ENCODE assay signal across 11 cellular contexts in genomic region chr11:67312187-67313021, GRCh38. TPM values are rescaled to one million over a fixed set of nuclear protein-coding genes. Genes with fewer than 3 reads are reported as not detected.
DNase-seq lines count a peak whose midpoint lies in the region; ATAC-seq and TF ChIP-seq lines count a peak whose summit lies in the region.
"Had no signal": no experiment of that assay in that cellular context is flagged by ENCODE, and none has a peak within 500 bp of the region (broad histone marks: within the 10 kb centered on the region; RNA-seq: fewer than 3 reads in every experiment).

No MANE protein-coding gene starts in this region.

- peak overlapping the region; percentile 51 for H3K4me2 ChIP-seq in HCT116 (ENCODE audit: low read length)
- H3K4me2 ChIP-seq in MM.1S (ENCODE audit: low read depth, low read length): no peak overlapping the region

- peaks cover 0 to 6% of the 10 kb centered on the region in 2 experiments; a peak in 3 of 4 replicates for H3K36me3 ChIP-seq in HCT116 (ENCODE audit: control insufficient read depth in 1 of 2, insufficient read depth in 2 of 2, low read length in 2 of 2)
- H3K36me3 ChIP-seq in breast epithelium: no peaks in the 10 kb centered on the region
- H3K36me3 ChIP-seq in MM.1S (replicated peaks; ENCODE audit: insufficient read depth, low read length): no peaks in the 10 kb centered on the region

- peaks cover 6% of the 10 kb centered on the region for H3F3A ChIP-seq in MM.1S (ENCODE audit: insufficient read depth, low read length)

- H3K9me3 ChIP-seq in HCT116 (ENCODE audit: control insufficient read depth in 1 of 2, insufficient read depth in 1 of 2, low read depth in 1 of 2, low read length in 2 of 2) (no peaks in the 10 kb centered on the region), breast epithelium (no peaks in the 10 kb centered on the region), MM.1S (replicated peaks; ENCODE audit: insufficient read depth, low read length) (no peaks in the 10 kb centered on the region)

- H3K9ac ChIP-seq in HCT116 (ENCODE audit: low read length) (peak overlapping the region; percentile 13; the same call in 1 of the 2 replicates), MM.1S (ENCODE audit: low read length) (no peak overlapping the region)

- ATAC-seq in HCT116: no peak

- TF ChIP-seq CTCF in HCT116 (IDR thresholded peaks at IDR 0.05 in 2 of 3, conservative IDR thresholded peaks at IDR 0.05 in 1 of 3; ENCODE audit: borderline replicate concordance in 1 of 3, insufficient read depth in 1 of 3, low read depth in 2 of 3, low read length in 2 of 3): no peak
- no peak for TF ChIP-seq CTCF in breast epithelium (IDR thresholded peaks at IDR 0.05)
- TF ChIP-seq CTCF in MM.1S (IDR thresholded peaks at IDR 0.05; ENCODE audit: low read length): no peak

- no peaks in the 10 kb centered on the region for H3K9me2 ChIP-seq in HCT116 (ENCODE audit: insufficient read depth)
- H3K9me2 ChIP-seq in MM.1S (replicated peaks; ENCODE audit: insufficient read depth, low read length): no peaks in the 10 kb centered on the region

- RAD21 ChIA-PET in HCT116 (lab: Charles Lee; ENCODE audit: low non-redundant PET in 1 of 2, low total read pairs in 2 of 2, uncharacterized antibody in 2 of 2, unreplicated experiment in 2 of 2): no interaction called here

- no peaks in the 10 kb centered on the region for H3K79me2 ChIP-seq in HCT116 (ENCODE audit: insufficient read depth, low read length)
- no peaks in the 10 kb centered on the region for H3K79me2 ChIP-seq in MM.1S (ENCODE audit: low read length)

- no peak for DNase-seq in HCT116 (ENCODE audit: low read depth, low spot score)
- DNase-seq in T-helper 9 cell: peak; percentile 40
- peak; percentile 82 to 88 for DNase-seq in breast epithelium (ENCODE audit: low spot score in 2 of 2)
- DNase-seq in posterior vena cava (ENCODE audit: low spot score): peak; percentile 81
- no peak for DNase-seq in MM.1S
- DNase-seq in nucleus accumbens (lab: John Stamatoyannopoulos, UW): no peak
- no peak for DNase-seq in activated gamma-delta T cell (lab: John Stamatoyannopoulos, UW)
- no peak for DNase-seq in KG1 (lab: John Stamatoyannopoulos, UW)
- DNase-seq: GDM1, H9, NCI-H1417 had no signal

- no peak for TF ChIP-seq RAD21 in HCT116 (IDR thresholded peaks at IDR 0.05; ENCODE audit: low read depth)

- intact Hi-C loops in HCT116 (cut with micrococcal nuclease): no loop called here
- intact Hi-C loops in breast epithelium (cut with DNase I; ENCODE audit: low total_unique reads): loop anchor here (10.0 kb wide), 1 partner anchor 1148 kb away; no protein-coding TSS in a partner anchor
- intact Hi-C loops in posterior vena cava (cut with DNase I): no loop called here

- CTCF ChIA-PET in HCT116 (lab: Charles Lee): no interaction called here

- H3K4me3 ChIP-seq in HCT116 (replicated peaks in 1 of 2; ENCODE audit: low read depth in 1 of 2, low read length in 2 of 2): no peak overlapping the region
- peak overlapping the region in 1 of 3 donors; percentile 33 for H3K4me3 ChIP-seq in breast epithelium
- H3K4me3 ChIP-seq in MM.1S (ENCODE audit: low read length): no peak overlapping the region

- peak overlapping the region; percentile 16 for H3K27ac ChIP-seq in HCT116 (ENCODE audit: low read depth, low read length)
- peak overlapping the region; percentile 89 to 91 for H3K27ac ChIP-seq in breast epithelium
- H3K27ac ChIP-seq in MM.1S (ENCODE audit: low read length): no peak overlapping the region

- H4K20me1 ChIP-seq in HCT116 (ENCODE audit: insufficient read depth) (no peaks in the 10 kb centered on the region), MM.1S (ENCODE audit: insufficient read depth, low read length) (no peaks in the 10 kb centered on the region)

- TF ChIP-seq POLR2A in HCT116 (IDR thresholded peaks at IDR 0.05; ENCODE audit: borderline replicate concordance, extremely low read depth, insufficient read depth, insufficient read length): no peak
- no peak for TF ChIP-seq POLR2A in breast epithelium (IDR thresholded peaks at IDR 0.05)

- H2AFZ ChIP-seq in HCT116 (ENCODE audit: low read depth, low read length, poor library complexity, severe bottlenecking) (no peak overlapping the region), MM.1S (ENCODE audit: low read length) (no peak overlapping the region)

- H3K4me1 ChIP-seq in HCT116 (ENCODE audit: control insufficient read depth in 1 of 2, insufficient read depth in 2 of 2, low read length in 2 of 2) (peaks cover 10 to 29% of the 10 kb centered on the region in 2 experiments; a peak in 3 of 4 replicates), breast epithelium (peaks cover 6 to 13% of the 10 kb centered on the region in 2 donors), MM.1S (ENCODE audit: low read length) (no peaks in the 10 kb centered on the region)

- H3K27me3 ChIP-seq in HCT116 (ENCODE audit: insufficient read depth, low read length) (no peaks in the 10 kb centered on the region), breast epithelium (no peaks in the 10 kb centered on the region), MM.1S (replicated peaks; ENCODE audit: insufficient read depth, low read length) (no peaks in the 10 kb centered on the region)

- BruUV-seq in HCT116 (replicated peaks; lab: Mats Ljungman, UMichigan): no TSS peak

- POLR2A ChIA-PET in HCT116 (lab: Charles Lee): no interaction called here

TF ChIP-seq in HCT116, 20 proteins besides CTCF, POLR2A, EP300 and RAD21 (continues in another document):
- TF ChIP-seq ELF1 (IDR thresholded peaks at IDR 0.05; ENCODE audit: borderline replicate concordance, low read depth): no peak; the same call in 1 of the 2 replicates
- no peak for TF ChIP-seq JUND (IDR thresholded peaks at IDR 0.05)
- peak; percentile 82 for TF ChIP-seq MAX (IDR thresholded peaks at IDR 0.05)
- peak; percentile 27; the same call in 1 of the 2 replicates for TF ChIP-seq POLR2AphosphoS5 (IDR thresholded peaks at IDR 0.05; ENCODE audit: low read depth, low read length)
- TF ChIP-seq SRF (IDR thresholded peaks at IDR 0.05; ENCODE audit: low read depth): no peak
- TF ChIP-seq CEBPB (IDR thresholded peaks at IDR 0.05; ENCODE audit: low read depth): no peak
- no peak for TF ChIP-seq ZFX (IDR thresholded peaks at IDR 0.05)
- no peak for TF ChIP-seq EZH2phosphoT487 (IDR thresholded peaks at IDR 0.05; ENCODE audit: borderline replicate concordance)
- TF ChIP-seq REST (IDR thresholded peaks at IDR 0.05; ENCODE audit: low read depth): no peak
- no peak for TF ChIP-seq ZNF274 (IDR thresholded peaks at IDR 0.05; ENCODE audit: low read depth, low read length)
- TF ChIP-seq CBX3 (IDR thresholded peaks at IDR 0.05; ENCODE audit: low read depth): no peak
- peak; percentile 64 for TF ChIP-seq EGR1 (IDR thresholded peaks at IDR 0.05; ENCODE audit: low read depth)
- no peak for TF ChIP-seq YY1 (IDR thresholded peaks at IDR 0.05; ENCODE audit: extremely low read depth, insufficient replicate concordance, low read depth, low read length)

RNA-seq across cellular contexts. Expression of gene SSH3, which starts 9.1 kb away (rescaled TPM):
- total RNA-seq in HCT116 (2021; ENCODE audit: unreplicated experiment) (57.8 TPM), breast epithelium (10 to 100 TPM; 28.8 to 55.2 (median 34.4) TPM), posterior vena cava (10 to 100 TPM; 23.5 to 26.2 TPM)
- 49.4 and 55.1 TPM in 2 replicates for polyA plus RNA-seq in HCT116 (2012)

RNA-seq across cellular contexts. Expression of gene ANKRD13D, which starts 23.3 kb away (rescaled TPM):
- 61.1 TPM for total RNA-seq in HCT116 (2021; ENCODE audit: unreplicated experiment)
- 31.8 and 36.8 TPM in 2 replicates for polyA plus RNA-seq in HCT116 (2012)
- total RNA-seq in breast epithelium: 10 to 100 TPM; 23.7 to 51.8 (median 40.7) TPM
- total RNA-seq in posterior vena cava: 10 to 100 TPM; 40.7 to 42.8 TPM

RNA-seq across cellular contexts. Expression of gene POLD4, which starts 40.9 kb away (rescaled TPM):
- total RNA-seq in HCT116 (2021; ENCODE audit: unreplicated experiment) (44.2 TPM), breast epithelium (10 to 100 TPM; 48.7 to 91.5 (median 69.2) TPM), posterior vena cava (10 to 100 TPM; 56.1 to 60.9 TPM)
- 101 and 113 TPM in 2 replicates for polyA plus RNA-seq in HCT116 (2012)

RNA-seq across cellular contexts. Expression of gene GRK2, which starts 46.1 kb away (rescaled TPM):
- total RNA-seq in HCT116 (2021; ENCODE audit: unreplicated experiment) (83.0 TPM), breast epithelium (10 to 100 TPM; 41.1 to 52.8 (median 52.1) TPM), posterior vena cava (10 to 100 TPM; 50.4 to 58.2 TPM)
- polyA plus RNA-seq in HCT116 (2012): 94.4 and 117 TPM in 2 replicates

Comparison
In these comparisons a context has a peak if more than half of its experiments do, and no peak if none do; other contexts are left out.
1. DNase-seq: peak in T-helper 9 cell (single experiment), breast epithelium (2 of 2) and posterior vena cava (single experiment); none in HCT116 (single experiment), MM.1S (single experiment), nucleus accumbens (0 of 56), activated gamma-delta T cell (single experiment) and KG1 (single experiment).